ENCODE assay signal across 1 cellular context in genomic region chr15:88487176-88487795, GRCh38.
TF ChIP-seq lines count a peak whose summit lies in the region.

No MANE protein-coding gene starts in this region.

TF ChIP-seq in H1, 55 proteins besides CTCF, POLR2A, EP300 and RAD21:
- no peak for TF ChIP-seq KDM5A (IDR thresholded peaks at IDR 0.05; ENCODE audit: low read length)
- no peak for TF ChIP-seq E2F6 (IDR thresholded peaks at IDR 0.05)
- no peak for TF ChIP-seq KDM4A (IDR thresholded peaks at IDR 0.05; ENCODE audit: low read depth, low read length, severe bottlenecking)
- no peak for TF ChIP-seq CHD1 (IDR thresholded peaks at IDR 0.05; ENCODE audit: low read depth, low read length)
- no peak for TF ChIP-seq CHD2 (IDR thresholded peaks at IDR 0.05; ENCODE audit: low read length)
- no peak for TF ChIP-seq GABPA (IDR thresholded peaks at IDR 0.05; ENCODE audit: borderline replicate concordance, insufficient read depth, low read length)
- no peak for TF ChIP-seq CBX5 (IDR thresholded peaks at IDR 0.05; ENCODE audit: low read depth, low read length)
- no peak for TF ChIP-seq NRF1 (IDR thresholded peaks at IDR 0.05; ENCODE audit: low read depth, low read length)
- TF ChIP-seq MAX (IDR thresholded peaks at IDR 0.05) = no peak
- no peak for TF ChIP-seq ATF3 (IDR thresholded peaks at IDR 0.05; ENCODE audit: insufficient read depth, low read depth, low read length)
- TF ChIP-seq MAFK (IDR thresholded peaks at IDR 0.05; ENCODE audit: low read depth, low read length) = no peak
- no peak for TF ChIP-seq HDAC6 (IDR thresholded peaks at IDR 0.05; ENCODE audit: low read depth, low read length)
- no peak for TF ChIP-seq CHD7 (IDR thresholded peaks at IDR 0.05; ENCODE audit: insufficient replicate concordance, low read length)
- TF ChIP-seq GTF2F1 (IDR thresholded peaks at IDR 0.05; ENCODE audit: borderline replicate concordance, low read depth, low read length) = no peak
- TF ChIP-seq RFX5 (IDR thresholded peaks at IDR 0.05; ENCODE audit: borderline replicate concordance, low read depth, low read length) = no peak
- no peak for TF ChIP-seq SP4 (IDR thresholded peaks at IDR 0.05; ENCODE audit: low read length)
- no peak for TF ChIP-seq BACH1 (IDR thresholded peaks at IDR 0.05; ENCODE audit: low read length)
